26 cellular contexts compared by ENCODE assay signal in the genomic region with DNA sequence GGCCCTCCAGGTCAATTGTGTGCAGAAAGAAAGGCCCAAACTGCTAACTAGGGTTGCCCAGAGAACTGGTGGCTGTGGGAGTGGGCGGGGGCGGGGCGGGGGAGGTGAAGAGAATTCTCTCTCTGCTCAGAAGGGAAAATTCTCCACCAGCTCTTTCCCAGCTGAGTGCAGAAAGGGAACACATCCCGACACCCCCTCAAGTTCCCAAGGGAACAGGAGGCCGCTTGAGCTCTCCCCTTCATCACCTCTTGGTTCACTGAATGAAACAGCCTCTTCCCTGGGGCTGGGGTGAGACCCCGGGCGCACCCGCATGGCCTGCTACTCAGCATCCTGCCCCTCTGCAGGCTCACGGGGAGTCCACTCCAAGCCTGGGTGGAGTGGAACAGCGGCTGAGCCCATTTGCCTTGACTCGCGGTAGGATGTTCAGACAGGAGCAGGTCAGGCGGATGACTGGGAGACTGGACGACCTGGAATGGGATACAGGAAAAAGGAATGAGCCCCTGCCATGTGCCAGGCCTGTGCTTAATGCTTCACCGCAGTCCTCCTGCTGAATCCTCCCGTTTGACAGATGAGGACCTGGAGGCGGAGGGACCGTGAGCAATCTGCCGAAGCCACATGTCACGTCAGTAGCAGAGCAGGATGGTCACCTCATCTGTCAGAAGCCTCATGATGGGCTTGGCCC.
DNase-seq lines count a peak whose midpoint lies in the region; ATAC-seq, FAIRE-seq and TF ChIP-seq lines count a peak whose summit lies in the region.
"Had no signal": no experiment of that assay in that cellular context is flagged by ENCODE, and none has a peak within 500 bp of the region (broad histone marks: within the 10 kb centered on the region; RNA-seq: fewer than 3 reads in every experiment).

No MANE protein-coding gene starts in this region.

- CTCF ChIA-PET in K562 (lab: Yijun Ruan, JAX; ENCODE audit: low intra/inter-chr PET ratio) = no interaction called here
- CTCF ChIA-PET in activated CD8-positive, alpha-beta memory T cell treated with anti-CD3 and anti-CD28 coated beads, Interleukin-2, amount 10 ng/mL, durations not matched to agents 7 days and 5 days (lab: Charles Lee) = no interaction called here
- CTCF ChIA-PET in WTC11 (lab: Charles Lee) = interaction anchor here (1.1 kb wide), 1 partner anchor 325 kb away, joined by 3 read pairs; no protein-coding TSS in a partner anchor

- H3K27ac ChIP-seq in BLaER1 treated with 17β-estradiol and CSF1 and Interleukin-3, amounts not matched to agents 10 nM and 100 nM = peak overlapping the region in 5 of 11 experiments; percentile 23 to 82 (median 72); a peak in 7 of 22 replicates
- H3K27ac ChIP-seq in K562 (ENCODE audit: extremely low read depth, low read depth, low read length) (0 out of 3 replicates have a peak overlapping the region, but pooled peaks have one; percentile 27), neuronal stem cell (replicated peaks; ENCODE audit: low read length) (peak overlapping the region; percentile 54)

- H3K79me2 ChIP-seq in K562 (ENCODE audit: control insufficient read depth, insufficient read depth, low read length) = no peaks in the 10 kb centered on the region

- H3K27ac Mint-ChIP-seq in activated CD8-positive, alpha-beta memory T cell treated with anti-CD3 and anti-CD28 coated beads, Interleukin-2, amount 10 ng/mL, durations not matched to agents 7 days and 5 days = no peak overlapping the region
- no peak overlapping the region for H3K27ac Mint-ChIP-seq in WTC11
- H3K27ac Mint-ChIP-seq: IgD-negative memory B cell had no signal

- H4K20me1 ChIP-seq in BLaER1 treated with 17β-estradiol and CSF1 and Interleukin-3, amounts not matched to agents 10 nM and 100 nM = no peaks in the 10 kb centered on the region
- no peaks in the 10 kb centered on the region for H4K20me1 ChIP-seq in K562 (replicated peaks; ENCODE audit: control insufficient read depth, insufficient read depth, low read length)

- in situ Hi-C loops in K562 (cut with MboI) = no loop called here

- DNase-seq in K562 (ENCODE audit: extremely low read depth in 1 of 4, low spot score in 3 of 4) (peak; percentile 59 to 89 (median 72)), left kidney (ENCODE audit: low read depth, low spot score) (peak; percentile 18), neuronal stem cell (ENCODE audit: low spot score) (no peak), NCI-H146 treated with DMSO at 0.1 percent for 48 hours (lab: John Stamatoyannopoulos, UW; ENCODE audit: unreplicated experiment) (no peak), HuH-7 (ENCODE audit: low spot score) (no peak), WTC11 (ENCODE audit: low spot score) (no peak)
- no peak for DNase-seq in activated CD8-positive, alpha-beta memory T cell treated with anti-CD3 and anti-CD28 coated beads, Interleukin-2, amount 10 ng/mL, durations not matched to agents 7 days and 5 days
- DNase-seq: 8988T, ACHN, BE2C, Calu3, DMS79 treated with DMSO at 0.1 percent for 48 hours, GF-D8, NCI-H1048, NCI-H1417, NCI-H187, NCI-H446 treated with DMSO at 0.1 percent for 48 hours, NCI-H526, NCI-H82, PC-9, RPMI8226, SHP77 had no signal

- POLR2A ChIA-PET in K562 (lab: Yijun Ruan, JAX) = interaction anchor here (0.7 kb wide), 1 partner anchor 32 kb away, joined by 4 read pairs; no protein-coding TSS in a partner anchor
- POLR2A ChIA-PET in WTC11 (lab: Charles Lee) = no interaction called here

- H3K27me3 Mint-ChIP-seq in activated CD8-positive, alpha-beta memory T cell treated with anti-CD3 and anti-CD28 coated beads, Interleukin-2, amount 10 ng/mL, durations not matched to agents 7 days and 5 days = peaks cover 6% of the 10 kb centered on the region
- no peaks in the 10 kb centered on the region for H3K27me3 Mint-ChIP-seq in WTC11 (ENCODE audit: low read depth)

- H3K14ac ChIP-seq in neuronal stem cell (ENCODE audit: low read length) = no peak overlapping the region

- TF ChIP-seq POLR2A in K562 (conservative IDR thresholded peaks at IDR 0.05) = peak; percentile 35; the same call in 1 of the 2 replicates

- no TSS peak for BruUV-seq in K562 (replicated peaks; lab: Mats Ljungman, UMichigan)

- TF ChIP-seq CTCF in K562 (IDR thresholded peaks at IDR 0.05 in 2 of 3, conservative IDR thresholded peaks at IDR 0.05 in 1 of 3; ENCODE audit: insufficient read depth in 2 of 3, low read depth in 1 of 3, low read length in 3 of 3) = no peak
- TF ChIP-seq CTCF in WTC11 (IDR thresholded peaks at IDR 0.05) = no peak

- TF ChIP-seq RAD21 in K562 (CRISPR knock-in tag; conservative IDR thresholded peaks at IDR 0.05 in 1 of 2, IDR thresholded peaks at IDR 0.05 in 1 of 2) = no peak

- H2BK120ac ChIP-seq in neuronal stem cell (ENCODE audit: low read depth, low read length) = peak overlapping the region; percentile 38

- intact Hi-C loops in K562 (cut with micrococcal nuclease) = loop anchor here (5.0 kb wide), 1 partner anchor 96 kb away; no protein-coding TSS in a partner anchor

- peak overlapping the region; percentile 71; the same call in 1 of the 2 replicates for H2AFZ ChIP-seq in K562 (ENCODE audit: low read depth, low read length)
- peak overlapping the region; percentile 75 for H2AFZ ChIP-seq in neuronal stem cell (ENCODE audit: low read length)
- H2AFZ ChIP-seq: PC-9 had no signal

- H3K4ac ChIP-seq in neuronal stem cell (ENCODE audit: low read length) = peak overlapping the region; percentile 4

- H3K18ac ChIP-seq in neuronal stem cell (ENCODE audit: low read length) = peak overlapping the region; percentile 44

- peak overlapping the region; percentile 32 for H3K23ac ChIP-seq in neuronal stem cell (ENCODE audit: low read depth, low read length, poor library complexity)

- peak overlapping the region; percentile 90 for H2AK5ac ChIP-seq in neuronal stem cell (ENCODE audit: low read depth, low read length)

- H2BK12ac ChIP-seq in neuronal stem cell (ENCODE audit: low read length) = peak overlapping the region; percentile 77

- H2BK5ac ChIP-seq in neuronal stem cell (ENCODE audit: low read length) = peak overlapping the region; percentile 10

- H3K36me3 ChIP-seq in BLaER1 treated with 17β-estradiol and CSF1 and Interleukin-3, amounts not matched to agents 10 nM and 100 nM = no peaks in the 10 kb centered on the region
- H3K36me3 ChIP-seq in K562 (ENCODE audit: control insufficient read depth, insufficient read depth, low read length) = no peaks in the 10 kb centered on the region
- no peaks in the 10 kb centered on the region for H3K36me3 ChIP-seq in neuronal stem cell (replicated peaks in 1 of 2; ENCODE audit: control insufficient read depth in 2 of 2, insufficient read depth in 2 of 2, low read length in 2 of 2)
- H3K36me3 ChIP-seq: BE2C had no signal

- peak overlapping the region; percentile 79 for H2BK15ac ChIP-seq in neuronal stem cell (ENCODE audit: low read length)

- H3K9me1 ChIP-seq in K562 (ENCODE audit: control insufficient read depth, insufficient read depth, low read length) = no peaks in the 10 kb centered on the region

- no peak overlapping the region for H3K4me3 ChIP-seq in BLaER1 treated with 17β-estradiol and CSF1 and Interleukin-3, amounts not matched to agents 10 nM and 100 nM
- no peak overlapping the region for H3K4me3 ChIP-seq in K562
- H3K4me3 ChIP-seq in neuronal stem cell (ENCODE audit: low read length in 2 of 2) = no peak overlapping the region
- H3K4me3 ChIP-seq: PC-9 had no signal

- no peak overlapping the region for H3K4me3 Mint-ChIP-seq in activated CD8-positive, alpha-beta memory T cell treated with anti-CD3 and anti-CD28 coated beads, Interleukin-2, amount 10 ng/mL, durations not matched to agents 7 days and 5 days
- no peak overlapping the region for H3K4me3 Mint-ChIP-seq in WTC11
- H3K4me3 Mint-ChIP-seq: IgD-negative memory B cell had no signal

- H4K91ac ChIP-seq in neuronal stem cell (ENCODE audit: low read depth, low read length, poor library complexity) = no peak overlapping the region

- no peak overlapping the region for H3K9ac ChIP-seq in BLaER1 treated with 17β-estradiol and CSF1 and Interleukin-3, amounts not matched to agents 10 nM and 100 nM
- peak overlapping the region; percentile 18 to 26; a peak in 3 of 4 replicates for H3K9ac ChIP-seq in K562 (ENCODE audit: insufficient read depth in 1 of 2, low read depth in 2 of 2, low read length in 2 of 2)
- peak overlapping the region; percentile 32 for H3K9ac ChIP-seq in neuronal stem cell (ENCODE audit: low read depth, low read length, poor library complexity)

- H3K9me3 Mint-ChIP-seq in activated CD8-positive, alpha-beta memory T cell treated with anti-CD3 and anti-CD28 coated beads, Interleukin-2, amount 10 ng/mL, durations not matched to agents 7 days and 5 days (ENCODE audit: low read depth) = no peaks in the 10 kb centered on the region
- no peaks in the 10 kb centered on the region for H3K9me3 Mint-ChIP-seq in WTC11
- H3K9me3 Mint-ChIP-seq: IgD-negative memory B cell had no signal

- H3K27me3 ChIP-seq in BLaER1 treated with 17β-estradiol and CSF1 and Interleukin-3, amounts not matched to agents 10 nM and 100 nM = no peaks in the 10 kb centered on the region
- H3K27me3 ChIP-seq in K562 (ENCODE audit: control insufficient read depth in 2 of 2, insufficient read depth in 2 of 2, low read length in 2 of 2) (no peaks in the 10 kb centered on the region), neuronal stem cell (ENCODE audit: control insufficient read depth in 3 of 3, insufficient read depth in 3 of 3, low read depth in 1 of 3, low read length in 3 of 3) (no peaks in the 10 kb centered on the region)
- H3K27me3 ChIP-seq: BE2C had no signal

- peak; percentile 73; the same call in 1 of the 2 replicates for TF ChIP-seq EP300 in K562 (IDR thresholded peaks at IDR 0.05; ENCODE audit: low read length)

- H3K79me1 ChIP-seq in neuronal stem cell (ENCODE audit: low read depth, low read length) = peaks cover 3% of the 10 kb centered on the region

- peak; percentile 96 for FAIRE-seq in K562 (lab: Jason Lieb, UNC)
- FAIRE-seq: GM12891, H54 had no signal

- ATAC-seq in K562 (peak; percentile 92), WTC11 (no peak)
- no peak for ATAC-seq in activated CD8-positive, alpha-beta memory T cell treated with anti-CD3 and anti-CD28 coated beads, Interleukin-2, amount 10 ng/mL, durations not matched to agents 7 days and 5 days

- no peaks in the 10 kb centered on the region for H3K4me1 Mint-ChIP-seq in activated CD8-positive, alpha-beta memory T cell treated with anti-CD3 and anti-CD28 coated beads, Interleukin-2, amount 10 ng/mL, durations not matched to agents 7 days and 5 days
- H3K4me1 Mint-ChIP-seq in WTC11 = peaks cover 34% of the 10 kb centered on the region
- H3K4me1 Mint-ChIP-seq: IgD-negative memory B cell had no signal

- 12% methylated on average over 15 of the region's 20 CpGs for whole genome bisulfite sequencing in K562 (ENCODE audit: insufficient coverage, low coverage, missing lambda C conversion rate)
- no CpG with 5 or more reads among the region's 20 CpGs for WGBS in neuronal stem cell (ENCODE audit: extremely low coverage in 2 of 2, insufficient read length in 2 of 2, insufficient replicate concordance in 1 of 2), 2 donors

- H3K4me1 ChIP-seq in BLaER1 treated with 17β-estradiol and CSF1 and Interleukin-3, amounts not matched to agents 10 nM and 100 nM = peaks cover 0 to 57% (median 26%) of the 10 kb centered on the region in 10 experiments; a peak in 17 of 20 replicates
- H3K4me1 ChIP-seq in K562 (replicated peaks in 1 of 2; ENCODE audit: control insufficient read depth in 2 of 2, insufficient read depth in 2 of 2, low read length in 2 of 2) = peaks cover 15 to 25% of the 10 kb centered on the region in 2 experiments; a peak in 4 of 5 replicates
- peaks cover 20 to 30% of the 10 kb centered on the region in 2 donors for H3K4me1 ChIP-seq in neuronal stem cell (ENCODE audit: control insufficient read depth in 2 of 2, insufficient read depth in 1 of 2, low read depth in 1 of 2, low read length in 2 of 2)
- H3K4me1 ChIP-seq: BE2C had no signal

- H3K9me3 ChIP-seq in BLaER1 treated with 17β-estradiol and CSF1 and Interleukin-3, amounts not matched to agents 10 nM and 100 nM (replicated peaks in 1 of 11) = peaks cover 0 to 7% (median 4%) of the 10 kb centered on the region in 11 experiments; a peak in 4 of 22 replicates
- no peaks in the 10 kb centered on the region for H3K9me3 ChIP-seq in K562 (replicated peaks; ENCODE audit: control insufficient read depth, insufficient read depth, low read depth, low read length)
- H3K9me3 ChIP-seq in neuronal stem cell (replicated peaks in 1 of 2; ENCODE audit: control insufficient read depth in 2 of 2, insufficient read depth in 1 of 2, low read depth in 1 of 2, low read length in 2 of 2) = no peaks in the 10 kb centered on the region
- H3K9me3 ChIP-seq: BE2C had no signal

- H3K36me3 Mint-ChIP-seq in activated CD8-positive, alpha-beta memory T cell treated with anti-CD3 and anti-CD28 coated beads, Interleukin-2, amount 10 ng/mL, durations not matched to agents 7 days and 5 days = no peaks in the 10 kb centered on the region
- H3K36me3 Mint-ChIP-seq in WTC11 = no peaks in the 10 kb centered on the region
- H3K36me3 Mint-ChIP-seq: IgD-negative memory B cell had no signal

- peak overlapping the region in 7 of 11 experiments; percentile 18 to 87 (median 82); a peak in 10 of 22 replicates for H3K4me2 ChIP-seq in BLaER1 treated with 17β-estradiol and CSF1 and Interleukin-3, amounts not matched to agents 10 nM and 100 nM
- H3K4me2 ChIP-seq in K562 (ENCODE audit: insufficient read depth, low read length) = peak overlapping the region; percentile 43
- no peak overlapping the region for H3K4me2 ChIP-seq in neuronal stem cell (ENCODE audit: insufficient read depth, low read length, poor library complexity, severe bottlenecking)

- no peak overlapping the region for H4K8ac ChIP-seq in neuronal stem cell (ENCODE audit: low read depth, low read length)

Comparison
In these comparisons a context has a peak if more than half of its experiments do, and no peak if none do; other contexts are left out.
1. H3K9ac ChIP-seq: peak in K562 (2 of 2) and neuronal stem cell (single experiment); none in BLaER1 treated with 17β-estradiol and CSF1 and Interleukin-3, amounts not matched to agents 10 nM and 100 nM (0 of 11).
2. DNase-seq: peak in K562 (4 of 4) and left kidney (single experiment); none in neuronal stem cell (single experiment), activated CD8-positive, alpha-beta memory T cell treated with anti-CD3 and anti-CD28 coated beads, Interleukin-2, amount 10 ng/mL, durations not matched to agents 7 days and 5 days (single experiment), NCI-H146 treated with DMSO at 0.1 percent for 48 hours (single experiment), HuH-7 (single experiment) and WTC11 (single experiment).